Comparison of ENCODE assay signal across 8 cellular contexts in genomic region chr5:33440482-33441240, GRCh38. TPM values are rescaled to one million over a fixed set of nuclear protein-coding genes. Genes with fewer than 3 reads are reported as not detected.
DNase-seq lines count a peak whose midpoint lies in the region; ATAC-seq, FAIRE-seq and TF ChIP-seq lines count a peak whose summit lies in the region.

TARS1 (plus strand) TSS chr5:33440965; CDS start chr5:33441087, 122 bp downstream.

- peak within 1 kb of the TSS; percentile 98 for H2BK5ac ChIP-seq in H1 (ENCODE audit: low read depth, low read length)

- CTCF ChIA-PET in activated CD8-positive, alpha-beta memory T cell treated with anti-CD3 and anti-CD28 coated beads for 36 hours (lab: Charles Lee): no interaction called here
- CTCF ChIA-PET in H1 (lab: Charles Lee; ENCODE audit: partially characterized antibody): no interaction called here

- no peak within 1 kb of the TSS for H3K23ac ChIP-seq in H1 (ENCODE audit: insufficient read length)

- peaks cover 8% of the 10 kb centered on the region for H3K23me2 ChIP-seq in H1 (ENCODE audit: low read depth, low read length)

- peak within 1 kb of the TSS; percentile 81 to 97 (median 88) for H3K4me3 ChIP-seq in H1 (ENCODE audit: extremely low read depth in 1 of 4, insufficient read depth in 2 of 4, low read depth in 3 of 4, low read length in 4 of 4)

- H2BK20ac ChIP-seq in H1 (ENCODE audit: low read length): no peak within 1 kb of the TSS

- no peaks in the 10 kb centered on the region for H3K9me3 ChIP-seq in H1 (ENCODE audit: insufficient read depth in 2 of 2, low read depth in 1 of 2, low read length in 1 of 2)

- H3K36me3 ChIP-seq in H1 (ENCODE audit: control insufficient read depth in 2 of 4, insufficient read depth in 4 of 4, low read length in 3 of 4): peaks cover 0 to 26% (median 11%) of the 10 kb centered on the region in 4 experiments; a peak in 4 of 8 replicates

- peak; percentile 99 for DNase-seq in COR-L47 (lab: John Stamatoyannopoulos, UW)
- DNase-seq in HT1080 (ENCODE audit: low read depth): peak; percentile 100
- DNase-seq in NOMO-1 (lab: John Stamatoyannopoulos, UW; ENCODE audit: unreplicated experiment in 2 of 2): peak; percentile 100
- DNase-seq in H1 (ENCODE audit: low read depth in 1 of 2, low spot score in 2 of 2): peak; percentile 95 to 96
- DNase-seq in medulla oblongata (ENCODE audit: extremely low spot score): peak; percentile 100
- peak; percentile 83 for DNase-seq in stimulated activated CD8-positive, alpha-beta memory T cell treated with anti-CD3 and anti-CD28 coated beads, Interleukin-12 subunit alpha, Interleukin-12 subunit beta, amount 100 ng/mL, for 1 hour (ENCODE audit: low read depth)

- peak within 1 kb of the TSS; percentile 88 for H4K5ac ChIP-seq in H1 (ENCODE audit: insufficient read length, low read depth, low read length)

- H4K91ac ChIP-seq in H1 (replicated peaks; ENCODE audit: insufficient read length, low read length): peak within 1 kb of the TSS; percentile 59

- no peak within 1 kb of the TSS for H3K14ac ChIP-seq in H1 (ENCODE audit: insufficient read length)

- peak within 1 kb of the TSS; percentile 89 for H3K27ac ChIP-seq in H1 (ENCODE audit: low read depth, low read length)

- peak within 1 kb of the TSS; percentile 85 to 92 for H3K4me2 ChIP-seq in H1 (ENCODE audit: insufficient read depth in 1 of 2, low read depth in 2 of 2, low read length in 2 of 2)

- H2AK5ac ChIP-seq in H1 (ENCODE audit: low read depth, low read length): no peak within 1 kb of the TSS

- TF ChIP-seq POLR2A in H1 (IDR thresholded peaks at IDR 0.05; ENCODE audit: control extremely low read depth in 1 of 2, low read depth in 2 of 2, low read length in 2 of 2): peak; percentile 90 to 98

- H3K56ac ChIP-seq in H1 (replicated peaks; ENCODE audit: insufficient read length, low read depth, low read length): peak within 1 kb of the TSS; percentile 80

- H2BK12ac ChIP-seq in H1 (ENCODE audit: low read depth, low read length): peak within 1 kb of the TSS; percentile 44; the same call in 1 of the 2 replicates

- peak within 1 kb of the TSS; percentile 25 for H2BK120ac ChIP-seq in H1 (replicated peaks; ENCODE audit: low read depth, low read length)

- H4K8ac ChIP-seq in H1 (ENCODE audit: extremely low read depth, insufficient read depth, low read length): peak within 1 kb of the TSS; percentile 99

- TF ChIP-seq EP300 in H1 (IDR thresholded peaks at IDR 0.05; ENCODE audit: borderline replicate concordance in 1 of 2, low read depth in 2 of 2, low read length in 2 of 2): no peak

- peak within 1 kb of the TSS; percentile 90 to 96 (median 93) for H3K9ac ChIP-seq in H1 (replicated peaks in 1 of 4; ENCODE audit: extremely low read depth in 1 of 4, low read depth in 3 of 4, low read length in 3 of 4)

- peaks cover 0 to 2% of the 10 kb centered on the region in 2 experiments for H4K20me1 ChIP-seq in H1 (replicated peaks in 1 of 2; ENCODE audit: control insufficient read depth in 1 of 2, insufficient read depth in 2 of 2, low read length in 2 of 2)

- 0 out of 2 replicates have a peak within 1 kb of the TSS, but pooled peaks have one; percentile 52 for H2AFZ ChIP-seq in H1 (ENCODE audit: low read length)

- peak within 1 kb of the TSS; percentile 97 for H3K18ac ChIP-seq in H1 (ENCODE audit: extremely low read depth, low read length)

- POLR2A ChIA-PET in activated CD8-positive, alpha-beta memory T cell treated with anti-CD3 and anti-CD28 coated beads for 36 hours (lab: Charles Lee): interaction anchor here (0.5 to 1.8 kb wide), 2 partner anchors 17 to 857 kb away, joined by 4 to 5 read pairs; no protein-coding TSS in a partner anchor
- POLR2A ChIA-PET in H1 (lab: Charles Lee; ENCODE audit: partially characterized antibody): interaction anchor here (0.6 to 6.8 kb wide), 21 partner anchors 7 to 1528 kb away, joined by 3 to 104 read pairs (median 4); no protein-coding TSS in a partner anchor

- peaks cover 12 to 74% of the 10 kb centered on the region in 2 experiments; a peak in 3 of 4 replicates for H3K79me2 ChIP-seq in H1 (ENCODE audit: control insufficient read depth in 1 of 2, insufficient read depth in 2 of 2, low read length in 2 of 2)

- TF ChIP-seq CTCF in H1 (IDR thresholded peaks at IDR 0.05; ENCODE audit: control extremely low read depth in 1 of 3, insufficient read depth in 1 of 3, low read depth in 1 of 3, low read length in 3 of 3): no peak

- peak within 1 kb of the TSS; percentile 11 for H3K4ac ChIP-seq in H1 (replicated peaks; ENCODE audit: insufficient read length, low read depth, low read length)

- H3K79me1 ChIP-seq in H1 (ENCODE audit: low read depth, low read length): 0 out of 2 replicates have a peak, but pooled peaks cover 4% of the 10 kb centered on the region

- peak; percentile 55 for FAIRE-seq in H1 (lab: Jason Lieb, UNC)

- peaks cover 0 to 9% (median 4%) of the 10 kb centered on the region in 4 experiments; a peak in 3 of 7 replicates for H3K4me1 ChIP-seq in H1 (replicated peaks in 1 of 4; ENCODE audit: control insufficient read depth in 3 of 4, insufficient read depth in 4 of 4, low read length in 3 of 4)

- no peak within 1 kb of the TSS for H2BK15ac ChIP-seq in H1 (ENCODE audit: low read length)

- peak; percentile 92 for ATAC-seq in GM21367 (IDR thresholded peaks at IDR 0.05; ENCODE audit: unreplicated experiment)

- no peak for TF ChIP-seq RAD21 in H1 (IDR thresholded peaks at IDR 0.05 in 1 of 2, conservative IDR thresholded peaks at IDR 0.05 in 1 of 2; ENCODE audit: low read depth in 2 of 2, low read length in 2 of 2)

- WGBS in H1 (ENCODE audit: extremely low coverage in 1 of 2, insufficient coverage in 1 of 2, insufficient read length in 1 of 2, insufficient replicate concordance in 2 of 2, low coverage in 1 of 2, low lambda C conversion rate in 2 of 2, missing lambda C conversion rate in 1 of 2), 2 experiments: 1% methylated on average over 52 of the region's 52 CpGs; no CpG with 5 or more reads in 1 of the 2 experiments

- no peaks in the 10 kb centered on the region for H3K27me3 ChIP-seq in H1 (replicated peaks in 1 of 4; ENCODE audit: control insufficient read depth in 3 of 4, extremely low read depth in 1 of 4, insufficient read depth in 3 of 4, low read length in 3 of 4)

TF ChIP-seq in H1, 55 proteins besides CTCF, POLR2A, EP300 and RAD21 (continues in another document):
- TF ChIP-seq JUN (IDR thresholded peaks at IDR 0.05; ENCODE audit: low read depth, low read length): no peak
- TF ChIP-seq CBX8 (IDR thresholded peaks at IDR 0.05; ENCODE audit: borderline replicate concordance, low read depth, low read length): no peak
- TF ChIP-seq PHF8 (conservative IDR thresholded peaks at IDR 0.05; ENCODE audit: low read depth, low read length): peak; percentile 87
- TF ChIP-seq EGR1 (IDR thresholded peaks at IDR 0.05; ENCODE audit: borderline replicate concordance, low read depth, low read length): peak; percentile 30; the same call in 1 of the 2 replicates
- 0 out of 2 replicates have a peak, but pooled peaks have one; percentile 17 for TF ChIP-seq TCF12 (IDR thresholded peaks at IDR 0.05; ENCODE audit: low read depth, low read length)
- no peak for TF ChIP-seq SAP30 (IDR thresholded peaks at IDR 0.05; ENCODE audit: insufficient read depth, insufficient replicate concordance, low read length)
- TF ChIP-seq SP1 (IDR thresholded peaks at IDR 0.05; ENCODE audit: low read depth, low read length): peak; percentile 89
- TF ChIP-seq MAFK (IDR thresholded peaks at IDR 0.05; ENCODE audit: low read depth, low read length): no peak
- TF ChIP-seq RNF2 (IDR thresholded peaks at IDR 0.05; ENCODE audit: borderline replicate concordance, low read depth, low read length, missing control alignments, poor library complexity, severe bottlenecking): no peak
- TF ChIP-seq GTF2F1 (IDR thresholded peaks at IDR 0.05; ENCODE audit: borderline replicate concordance, low read depth, low read length): no peak; the same call in 1 of the 2 replicates
- TF ChIP-seq CREB1 (IDR thresholded peaks at IDR 0.05): peak; percentile 89
- TF ChIP-seq KDM4A (IDR thresholded peaks at IDR 0.05; ENCODE audit: low read depth, low read length, severe bottlenecking): peak; percentile 35
- no peak for TF ChIP-seq TEAD4 (IDR thresholded peaks at IDR 0.05; ENCODE audit: low read depth, low read length)
- peak; percentile 68; the same call in 1 of the 2 replicates for TF ChIP-seq CHD2 (IDR thresholded peaks at IDR 0.05; ENCODE audit: low read length)
- TF ChIP-seq SUZ12 (IDR thresholded peaks at IDR 0.05; ENCODE audit: low read length): no peak
- peak; percentile 91 for TF ChIP-seq POLR2AphosphoS5 (IDR thresholded peaks at IDR 0.05; ENCODE audit: low read depth, low read length)
- TF ChIP-seq, protein P1, sequence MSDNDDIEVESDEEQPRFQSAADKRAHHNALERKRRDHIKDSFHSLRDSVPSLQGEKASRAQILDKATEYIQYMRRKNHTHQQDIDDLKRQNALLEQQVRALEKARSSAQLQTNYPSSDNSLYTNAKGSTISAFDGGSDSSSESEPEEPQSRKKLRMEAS (IDR thresholded peaks at IDR 0.05): 0 out of 2 replicates have a peak, but pooled peaks have one; percentile 89
- TF ChIP-seq HDAC6 (IDR thresholded peaks at IDR 0.05; ENCODE audit: low read depth, low read length): no peak
- TF ChIP-seq TBP (IDR thresholded peaks at IDR 0.05; ENCODE audit: low read depth, low read length): peak; percentile 81
- no peak for TF ChIP-seq CHD1 (IDR thresholded peaks at IDR 0.05; ENCODE audit: low read depth, low read length)
- TF ChIP-seq CTBP2 (IDR thresholded peaks at IDR 0.05; ENCODE audit: borderline replicate concordance, insufficient read depth, insufficient read length, low read length): peak; percentile 67
- TF ChIP-seq JUND (IDR thresholded peaks at IDR 0.05; ENCODE audit: low read length): peak; percentile 20; the same call in 1 of the 2 replicates

RNA-seq across cellular contexts. Expression of gene TARS1, which starts in this region (rescaled TPM):
- 367 and 376 TPM in 2 replicates for total RNA-seq in HT1080 (2014; rRNA removed; shearing (Covaris generic))
- 281 and 345 TPM in 2 replicates for polyA plus RNA-seq in HT1080 (2015; cell fraction: cytosol; rRNA removed)
- polyA plus RNA-seq in HT1080 (2015; cell fraction: nucleus; rRNA removed): 453 and 516 TPM in 2 replicates
- 100 to 1,000 TPM; 283 to 293 TPM for total RNA-seq in activated CD8-positive, alpha-beta memory T cell treated with anti-CD3 and anti-CD28 coated beads for 36 hours
- 445 TPM in 2 replicates for total RNA-seq in H1 (2021; fragmentation: NEBNext Ultra II Directional; extraction: Animal tissue kit (Norgen Biotek cat#: 25700))
- 68.2 and 94.4 TPM in 2 replicates for polyA plus RNA-seq in H1 (2011; rRNA removed)
- polyA plus RNA-seq in H1 (2011; cell fraction: cytosol; rRNA removed): 178 TPM
- polyA plus RNA-seq in H1 (2011; cell fraction: nucleus; rRNA removed): 83.3 TPM
- polyA plus RNA-seq in H1 (2012, experiment 1 of 2): 228 to 439 TPM (median 275 TPM) in 4 replicates
- 39.4 TPM for polyA plus RNA-seq in H1 (2012, experiment 2 of 2)
- 374 TPM for polyA plus RNA-seq in H1 (2013, experiment 1 of 2)
- 374 TPM for polyA plus RNA-seq in H1 (2013, experiment 2 of 2)
- polyA minus RNA-seq in H1 (2011; rRNA and poly(A)+ RNA removed): 216 and 217 TPM in 2 replicates
- polyA minus RNA-seq in H1 (2011; cell fraction: cytosol; rRNA and poly(A)+ RNA removed): 142 TPM
- 125 TPM for polyA minus RNA-seq in H1 (2011; cell fraction: nucleus; rRNA and poly(A)+ RNA removed)

Comparison
In these comparisons a context has a peak if more than half of its experiments do, and no peak if none do; other contexts are left out.
1. Peak in every context shown above with its lines: DNase-seq, ATAC-seq, H3K4me3 ChIP-seq and H3K27ac ChIP-seq.